In the genomic region with DNA sequence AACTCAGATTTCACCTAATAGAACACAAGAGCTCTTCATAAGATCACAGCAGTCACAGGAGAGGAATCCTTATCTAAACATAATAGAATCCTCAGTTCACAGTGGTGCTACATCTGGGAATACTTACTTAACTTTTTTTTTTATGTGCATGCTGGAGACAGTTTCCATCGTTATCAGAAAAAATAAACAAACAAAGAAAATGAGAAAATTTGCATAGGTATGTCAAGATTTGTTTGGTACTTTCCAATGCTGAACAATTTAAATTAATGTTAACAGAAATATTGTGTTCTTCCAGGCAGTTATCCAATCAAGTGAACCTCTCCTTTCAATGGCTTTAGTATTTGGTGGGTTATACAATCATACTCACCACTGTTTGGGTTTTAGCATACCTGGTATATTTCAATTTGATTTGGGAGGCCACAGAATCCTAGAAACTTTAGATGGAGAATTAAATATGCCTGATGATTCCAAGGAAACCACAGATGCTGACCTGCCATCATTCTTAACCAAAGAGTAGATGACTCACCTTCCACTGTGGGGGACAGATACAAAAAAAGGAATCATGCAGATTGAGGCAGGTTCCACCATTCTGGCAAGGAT, we compare ENCODE assay signal across 15 cellular contexts. TPM values are rescaled to one million over a fixed set of nuclear protein-coding genes. Genes with fewer than 3 reads are reported as not detected.
DNase-seq lines count a peak whose midpoint lies in the region; ATAC-seq and TF ChIP-seq lines count a peak whose summit lies in the region.
"Had no signal": no experiment of that assay in that cellular context is flagged by ENCODE, and none has a peak within 500 bp of the region (broad histone marks: within the 10 kb centered on the region; RNA-seq: fewer than 3 reads in every experiment).

No MANE protein-coding gene starts in this region.

- no peaks in the 10 kb centered on the region for H3K79me2 ChIP-seq in fibroblast of lung (ENCODE audit: control insufficient read depth, insufficient read depth, low read length)

- H4K20me1 ChIP-seq in fibroblast of lung (ENCODE audit: control insufficient read depth, extremely low read depth, insufficient read depth, low read length): no peaks in the 10 kb centered on the region

- no peaks in the 10 kb centered on the region for H3K36me3 ChIP-seq in SJSA1
- H3K36me3 ChIP-seq in fibroblast of lung (ENCODE audit: control insufficient read depth, insufficient read depth, low read length): no peaks in the 10 kb centered on the region
- H3K36me3 ChIP-seq: ovary had no signal

- ATAC-seq in sciatic nerve (peak; percentile 61), GM21717 (IDR thresholded peaks at IDR 0.05; ENCODE audit: unreplicated experiment) (no peak)
- ATAC-seq: activated T-helper 17 cell treated with anti-CD3 and anti-CD28 coated beads, Interleukin-2, amount 50 U/mL, for 72 hours had no signal

- no peak overlapping the region for H2AFZ ChIP-seq in fibroblast of lung (ENCODE audit: low read length)

- H3K27me3 ChIP-seq in SJSA1 (replicated peaks) (no peaks in the 10 kb centered on the region), fibroblast of lung (ENCODE audit: control insufficient read depth, insufficient read depth, low read length) (no peaks in the 10 kb centered on the region)
- H3K27me3 ChIP-seq: ovary had no signal

- TF ChIP-seq CTCF in fibroblast of lung (conservative IDR thresholded peaks at IDR 0.05 in 1 of 2, IDR thresholded peaks at IDR 0.05 in 1 of 2; ENCODE audit: low read depth in 1 of 2, low read length in 2 of 2): no peak

- no peak overlapping the region for H3K9ac ChIP-seq in fibroblast of lung (ENCODE audit: insufficient read depth, low read length)

- peak; percentile 57 for DNase-seq in GM04504 (ENCODE audit: low read depth)
- DNase-seq in SJSA1 (ENCODE audit: low read depth in 1 of 2, low spot score in 2 of 2): peak in 1 of 2 experiments; percentile 76
- peak; percentile 33 to 92 for DNase-seq in fibroblast of lung (ENCODE audit: low read depth in 2 of 2)
- DNase-seq in sciatic nerve (ENCODE audit: low spot score): no peak
- DNase-seq in mesenteric fat pad (ENCODE audit: low spot score): no peak
- no peak for DNase-seq in SKM-1 treated with dmso at 0.1 percent for 144 hours (lab: John Stamatoyannopoulos, UW; ENCODE audit: unreplicated experiment)
- no peak for DNase-seq in T-helper 1 cell
- DNase-seq: activated CD4-positive, CD25-positive, alpha-beta regulatory T cell; DMS 273 treated with DMSO at 0.1 percent for 48 hours; ovary; SIG-M5; stimulated activated CD4-positive, alpha-beta T cell treated with anti-CD3 and anti-CD28 coated beads, Interleukin-4, amount 100 ng/mL, for 4 hours had no signal

- peak overlapping the region; percentile 63 for H3K27ac ChIP-seq in SJSA1
- no peak overlapping the region for H3K27ac ChIP-seq in fibroblast of lung (ENCODE audit: insufficient read depth, low read length)
- H3K27ac ChIP-seq: ovary had no signal

- H3K4me1 ChIP-seq in SJSA1 (replicated peaks) (peaks cover 21% of the 10 kb centered on the region), fibroblast of lung (ENCODE audit: control insufficient read depth, extremely low read depth, insufficient read depth, low read length) (peaks cover 7% of the 10 kb centered on the region)

- intact Hi-C loops in sciatic nerve (cut with DNase I): no loop called here

- H3K9me3 ChIP-seq in SJSA1 (replicated peaks): no peaks in the 10 kb centered on the region
- H3K9me3 ChIP-seq in fibroblast of lung (ENCODE audit: control insufficient read depth, insufficient read depth, low read depth, low read length): no peaks in the 10 kb centered on the region
- H3K9me3 ChIP-seq: ovary had no signal

- no peak overlapping the region for H3K4me3 ChIP-seq in SJSA1
- H3K4me3 ChIP-seq in fibroblast of lung (replicated peaks in 1 of 4; ENCODE audit: control extremely low read depth in 1 of 4, insufficient read depth in 1 of 4, low read depth in 3 of 4, low read length in 4 of 4): no peak overlapping the region
- H3K4me3 ChIP-seq: lung, ovary had no signal

- no peak overlapping the region for H3K4me2 ChIP-seq in fibroblast of lung (ENCODE audit: extremely low read depth, insufficient read depth, low read length)

RNA-seq across cellular contexts. Expression of gene CUBN, which starts 6.4 kb away (rescaled TPM):
- 0.16 and 0.74 TPM in 2 replicates for total RNA-seq in SJSA1 (2014; rRNA removed; shearing (Covaris generic))
- total RNA-seq in fibroblast of lung: 0.51 and 1.3 TPM in 2 replicates
- polyA plus RNA-seq in fibroblast of lung: 1.1 and 1.5 TPM in 2 replicates
- 0.41 and 0.45 TPM in 2 replicates for polyA plus RNA-seq in fibroblast of lung (2012)
- 0.30 TPM in 1 of 2 replicates, not detected in the other for polyA minus RNA-seq in fibroblast of lung (ENCODE audit: low replicate concordance)
- total RNA-seq in sciatic nerve: 27.6 TPM
- 3.5 TPM for total RNA-seq in mesenteric fat pad

Comparison
In these comparisons a context has a peak if more than half of its experiments do, and no peak if none do; other contexts are left out.
1. DNase-seq: peak in GM04504 (single experiment) and fibroblast of lung (2 of 2); none in sciatic nerve (single experiment), mesenteric fat pad (single experiment), SKM-1 treated with dmso at 0.1 percent for 144 hours (single experiment) and T-helper 1 cell (0 of 5).